ENCODE assay signal across 1 cellular context in genomic region chr19:9871626-9872338, GRCh38.
A peak's percentile ranks its signal among the peaks of the same experiment; 100 is the strongest.
TF ChIP-seq lines count a peak whose summit lies in the region.

No MANE protein-coding gene starts in this region.

TF ChIP-seq in HepG2, 621 proteins besides CTCF, POLR2A, EP300 and RAD21 (continues in another document):
- no peak for TF ChIP-seq ZXDC (CRISPR knock-in tag; IDR thresholded peaks at IDR 0.05)
- no peak for TF ChIP-seq SMAD1 (CRISPR knock-in tag; IDR thresholded peaks at IDR 0.05; ENCODE audit: borderline replicate concordance, low read depth)
- no peak for TF ChIP-seq ZNF318 (CRISPR knock-in tag; IDR thresholded peaks at IDR 0.05)
- TF ChIP-seq CREBL2 (CRISPR knock-in tag; IDR thresholded peaks at IDR 0.05; ENCODE audit: borderline replicate concordance), result no peak
- TF ChIP-seq, protein P1, sequence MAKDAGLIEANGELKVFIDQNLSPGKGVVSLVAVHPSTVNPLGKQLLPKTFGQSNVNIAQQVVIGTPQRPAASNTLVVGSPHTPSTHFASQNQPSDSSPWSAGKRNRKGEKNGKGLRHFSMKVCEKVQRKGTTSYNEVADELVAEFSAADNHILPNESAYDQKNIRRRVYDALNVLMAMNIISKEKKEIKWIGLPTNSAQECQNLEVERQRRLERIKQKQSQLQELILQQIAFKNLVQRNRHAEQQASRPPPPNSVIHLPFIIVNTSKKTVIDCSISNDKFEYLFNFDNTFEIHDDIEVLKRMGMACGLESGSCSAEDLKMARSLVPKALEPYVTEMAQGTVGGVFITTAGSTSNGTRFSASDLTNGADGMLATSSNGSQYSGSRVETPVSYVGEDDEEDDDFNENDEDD (CRISPR knock-in tag; IDR thresholded peaks at IDR 0.05; ENCODE audit: borderline replicate concordance), result 0 out of 2 replicates have a peak, but pooled peaks have one; percentile 16
- TF ChIP-seq SALL1 (CRISPR knock-in tag; IDR thresholded peaks at IDR 0.05), result peak; percentile 68
- TF ChIP-seq HDAC2 (CRISPR knock-in tag; IDR thresholded peaks at IDR 0.05), result 0 out of 2 replicates have a peak, but pooled peaks have one; percentile 23
- no peak for TF ChIP-seq ZNF549 (CRISPR knock-in tag; IDR thresholded peaks at IDR 0.05)
- 0 out of 2 replicates have a peak, but pooled peaks have one; percentile 24 for TF ChIP-seq ZNF292 (CRISPR knock-in tag; IDR thresholded peaks at IDR 0.05; ENCODE audit: borderline replicate concordance, low read depth)
- TF ChIP-seq NCOA2 (CRISPR knock-in tag; IDR thresholded peaks at IDR 0.05), result peak; percentile 41; the same call in 1 of the 2 replicates
- 0 out of 2 replicates have a peak, but pooled peaks have one; percentile 2 for TF ChIP-seq ZNF121 (CRISPR knock-in tag; IDR thresholded peaks at IDR 0.05)
- no peak for TF ChIP-seq ZFP1 (CRISPR knock-in tag; IDR thresholded peaks at IDR 0.05)
- peak; percentile 44; the same call in 1 of the 2 replicates for TF ChIP-seq PPARG (CRISPR knock-in tag; conservative IDR thresholded peaks at IDR 0.05)
- no peak for TF ChIP-seq SMAD3 (CRISPR knock-in tag; IDR thresholded peaks at IDR 0.05)
- 0 out of 2 replicates have a peak, but pooled peaks have one; percentile 40 for TF ChIP-seq SAP130 (CRISPR knock-in tag; IDR thresholded peaks at IDR 0.05; ENCODE audit: low read depth)
- TF ChIP-seq ZNF775 (CRISPR knock-in tag; IDR thresholded peaks at IDR 0.05; ENCODE audit: borderline replicate concordance), result no peak
- no peak for TF ChIP-seq STAT5B (CRISPR knock-in tag; IDR thresholded peaks at IDR 0.05)
- peak; percentile 47; the same call in 1 of the 2 replicates for TF ChIP-seq GATAD2A (CRISPR knock-in tag; IDR thresholded peaks at IDR 0.05)
- no peak for TF ChIP-seq ZNF138 (CRISPR knock-in tag; IDR thresholded peaks at IDR 0.05; ENCODE audit: low read depth)
- TF ChIP-seq SETDB1 (CRISPR knock-in tag; IDR thresholded peaks at IDR 0.05; ENCODE audit: borderline replicate concordance), result no peak
- TF ChIP-seq MIXL1 (CRISPR knock-in tag; IDR thresholded peaks at IDR 0.05), result 0 out of 2 replicates have a peak, but pooled peaks have one; percentile 20
- TF ChIP-seq NR2F6 (IDR thresholded peaks at IDR 0.05), result no peak
- TF ChIP-seq NR2F6 (CRISPR knock-in tag; IDR thresholded peaks at IDR 0.05), result no peak
- 0 out of 2 replicates have a peak, but pooled peaks have one; percentile 39 for TF ChIP-seq ZSCAN29 (CRISPR knock-in tag; conservative IDR thresholded peaks at IDR 0.05)
- TF ChIP-seq ATF7-NPFF (CRISPR knock-in tag; IDR thresholded peaks at IDR 0.05; ENCODE audit: low read depth), result no peak
- TF ChIP-seq, protein P2, sequence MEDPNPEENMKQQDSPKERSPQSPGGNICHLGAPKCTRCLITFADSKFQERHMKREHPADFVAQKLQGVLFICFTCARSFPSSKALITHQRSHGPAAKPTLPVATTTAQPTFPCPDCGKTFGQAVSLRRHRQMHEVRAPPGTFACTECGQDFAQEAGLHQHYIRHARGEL (CRISPR knock-in tag; IDR thresholded peaks at IDR 0.05), result no peak
- TF ChIP-seq ZNF772 (CRISPR knock-in tag; IDR thresholded peaks at IDR 0.05), result no peak
- TF ChIP-seq FOSL2 (CRISPR knock-in tag; IDR thresholded peaks at IDR 0.05), result peak; percentile 25; the same call in 1 of the 2 replicates
- TF ChIP-seq ZNF496 (CRISPR knock-in tag; IDR thresholded peaks at IDR 0.05; ENCODE audit: insufficient replicate concordance), result no peak
- TF ChIP-seq SOX13 (IDR thresholded peaks at IDR 0.05), result no peak
- TF ChIP-seq SOX13 (CRISPR knock-in tag; conservative IDR thresholded peaks at IDR 0.05 in 1 of 2, IDR thresholded peaks at IDR 0.05 in 1 of 2), result peak in 1 of 2 experiments; percentile 30; a peak in 1 of 4 replicates
- no peak for TF ChIP-seq ZNF781 (CRISPR knock-in tag; IDR thresholded peaks at IDR 0.05; ENCODE audit: borderline replicate concordance, not compliant biosample characterization)
- TF ChIP-seq SP5 (CRISPR knock-in tag; IDR thresholded peaks at IDR 0.05; ENCODE audit: borderline replicate concordance, low read depth), result no peak
- TF ChIP-seq HIVEP1 (CRISPR knock-in tag; IDR thresholded peaks at IDR 0.05), result no peak
- 0 out of 2 replicates have a peak, but pooled peaks have one; percentile 24 for TF ChIP-seq RARA (CRISPR knock-in tag; IDR thresholded peaks at IDR 0.05)
- no peak for TF ChIP-seq SIX1 (CRISPR knock-in tag; IDR thresholded peaks at IDR 0.05; ENCODE audit: borderline replicate concordance)
- TF ChIP-seq HNF1A (IDR thresholded peaks at IDR 0.05; ENCODE audit: low read depth), result no peak
- TF ChIP-seq HNF1A (CRISPR knock-in tag; IDR thresholded peaks at IDR 0.05; ENCODE audit: borderline replicate concordance), result 0 out of 2 replicates have a peak, but pooled peaks have one; percentile 14
- TF ChIP-seq SSRP1 (CRISPR knock-in tag; IDR thresholded peaks at IDR 0.05), result no peak
- no peak for TF ChIP-seq PHF20 (CRISPR knock-in tag; IDR thresholded peaks at IDR 0.05)
- TF ChIP-seq, protein P3, sequence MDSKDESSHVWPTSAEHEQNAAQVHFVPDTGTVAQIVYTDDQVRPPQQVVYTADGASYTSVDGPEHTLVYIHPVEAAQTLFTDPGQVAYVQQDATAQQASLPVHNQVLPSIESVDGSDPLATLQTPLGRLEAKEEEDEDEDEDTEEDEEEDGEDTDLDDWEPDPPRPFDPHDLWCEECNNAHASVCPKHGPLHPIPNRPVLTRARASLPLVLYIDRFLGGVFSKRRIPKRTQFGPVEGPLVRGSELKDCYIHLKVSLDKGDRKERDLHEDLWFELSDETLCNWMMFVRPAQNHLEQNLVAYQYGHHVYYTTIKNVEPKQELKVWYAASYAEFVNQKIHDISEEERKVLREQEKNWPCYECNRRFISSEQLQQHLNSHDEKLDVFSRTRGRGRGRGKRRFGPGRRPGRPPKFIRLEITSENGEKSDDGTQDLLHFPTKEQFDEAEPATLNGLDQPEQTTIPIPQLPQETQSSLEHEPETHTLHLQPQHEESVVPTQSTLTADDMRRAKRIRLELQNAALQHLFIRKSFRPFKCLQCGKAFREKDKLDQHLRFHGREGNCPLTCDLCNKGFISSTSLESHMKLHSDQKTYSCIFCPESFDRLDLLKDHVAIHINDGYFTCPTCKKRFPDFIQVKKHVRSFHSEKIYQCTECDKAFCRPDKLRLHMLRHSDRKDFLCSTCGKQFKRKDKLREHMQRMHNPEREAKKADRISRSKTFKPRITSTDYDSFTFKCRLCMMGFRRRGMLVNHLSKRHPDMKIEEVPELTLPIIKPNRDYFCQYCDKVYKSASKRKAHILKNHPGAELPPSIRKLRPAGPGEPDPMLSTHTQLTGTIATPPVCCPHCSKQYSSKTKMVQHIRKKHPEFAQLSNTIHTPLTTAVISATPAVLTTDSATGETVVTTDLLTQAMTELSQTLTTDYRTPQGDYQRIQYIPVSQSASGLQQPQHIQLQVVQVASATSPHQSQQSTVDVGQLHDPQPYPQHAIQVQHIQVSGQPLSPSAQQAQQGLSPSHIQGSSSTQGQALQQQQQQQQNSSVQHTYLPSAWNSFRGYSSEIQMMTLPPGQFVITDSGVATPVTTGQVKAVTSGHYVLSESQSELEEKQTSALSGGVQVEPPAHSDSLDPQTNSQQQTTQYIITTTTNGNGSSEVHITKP (CRISPR knock-in tag; IDR thresholded peaks at IDR 0.05; ENCODE audit: low read depth), result no peak
- TF ChIP-seq ZNF510 (CRISPR knock-in tag; IDR thresholded peaks at IDR 0.05; ENCODE audit: low read depth), result no peak
- TF ChIP-seq AHR (CRISPR knock-in tag; IDR thresholded peaks at IDR 0.05), result no peak
- no peak for TF ChIP-seq FIP1L1 (IDR thresholded peaks at IDR 0.05; ENCODE audit: borderline replicate concordance, insufficient read depth, low read depth, low read length)
- no peak for TF ChIP-seq ZNF256 (CRISPR knock-in tag; conservative IDR thresholded peaks at IDR 0.05)
